Comparison of ENCODE assay signal across 14 cellular contexts in genomic region chr6:164692772-164693171, GRCh38.
DNase-seq lines count a peak whose midpoint lies in the region.
"Had no signal": no experiment of that assay in that cellular context is flagged by ENCODE, and none has a peak within 500 bp of the region (broad histone marks: within the 10 kb centered on the region; RNA-seq: fewer than 3 reads in every experiment).

No MANE protein-coding gene starts in this region.

- H2AK5ac ChIP-seq in neuronal stem cell (ENCODE audit: low read depth, low read length) = no peak overlapping the region

- H3K4me1 Mint-ChIP-seq in CD8-positive, alpha-beta memory T cell = no peaks in the 10 kb centered on the region
- H3K4me1 Mint-ChIP-seq: CD4-positive, CD25-positive, alpha-beta regulatory T cell had no signal

- no peak overlapping the region for H3K27ac Mint-ChIP-seq in CD8-positive, alpha-beta memory T cell
- H3K27ac Mint-ChIP-seq: CD4-positive, CD25-positive, alpha-beta regulatory T cell had no signal

- H2AFZ ChIP-seq in neuronal stem cell (ENCODE audit: low read length) = peak overlapping the region; percentile 55

- no peak overlapping the region for H4K8ac ChIP-seq in neuronal stem cell (ENCODE audit: low read depth, low read length)

- H3K4me1 ChIP-seq in HUES48 (ENCODE audit: control insufficient read depth, insufficient read depth, low read length) (peaks cover 42% of the 10 kb centered on the region), neuronal stem cell (ENCODE audit: control insufficient read depth in 2 of 2, insufficient read depth in 1 of 2, low read depth in 1 of 2, low read length in 2 of 2) (peaks cover 4 to 34% of the 10 kb centered on the region in 2 donors)
- H3K4me1 ChIP-seq in CD8-positive, alpha-beta memory T cell (ENCODE audit: insufficient read depth, low read length) = no peaks in the 10 kb centered on the region

- H3K27ac ChIP-seq in HUES48 (ENCODE audit: low read depth, low read length) (peak overlapping the region; percentile 16), caudate nucleus (ENCODE audit: low read depth, low read length) (peak overlapping the region; percentile 46), neuronal stem cell (replicated peaks; ENCODE audit: low read length) (no peak overlapping the region)
- H3K27ac ChIP-seq in CD8-positive, alpha-beta memory T cell (ENCODE audit: low read depth, low read length) = no peak overlapping the region
- H3K27ac ChIP-seq: BLaER1 treated with 17β-estradiol and CSF1 and Interleukin-3, amounts not matched to agents 10 nM and 100 nM had no signal

- no peak overlapping the region for H3K23ac ChIP-seq in neuronal stem cell (ENCODE audit: low read depth, low read length, poor library complexity)

- H2BK120ac ChIP-seq in neuronal stem cell (ENCODE audit: low read depth, low read length) = no peak overlapping the region

- H3K27me3 ChIP-seq in HUES48 (ENCODE audit: control insufficient read depth, insufficient read depth, low read length) (no peaks in the 10 kb centered on the region), neuronal stem cell (ENCODE audit: control insufficient read depth in 3 of 3, insufficient read depth in 3 of 3, low read depth in 1 of 3, low read length in 3 of 3) (no peaks in the 10 kb centered on the region)
- H3K27me3 ChIP-seq in CD8-positive, alpha-beta memory T cell (ENCODE audit: insufficient read depth, low read length, poor library complexity, severe bottlenecking) = no peaks in the 10 kb centered on the region
- H3K27me3 ChIP-seq: BLaER1 treated with 17β-estradiol and CSF1 and Interleukin-3, amounts not matched to agents 10 nM and 100 nM had no signal

- H3K4me2 ChIP-seq in neuronal stem cell (ENCODE audit: insufficient read depth, low read length, poor library complexity, severe bottlenecking) = no peak overlapping the region

- H3K4me3 Mint-ChIP-seq in CD8-positive, alpha-beta memory T cell = no peak overlapping the region
- H3K4me3 Mint-ChIP-seq: CD4-positive, CD25-positive, alpha-beta regulatory T cell had no signal

- H3K27me3 Mint-ChIP-seq in CD8-positive, alpha-beta memory T cell = no peaks in the 10 kb centered on the region
- H3K27me3 Mint-ChIP-seq: CD4-positive, CD25-positive, alpha-beta regulatory T cell had no signal

- POLR2A ChIA-PET in CD8-positive, alpha-beta memory T cell (lab: Charles Lee) = no interaction called here

- peaks cover 0 to 20% (median 2%) of the 10 kb centered on the region in 5 donors for H3K9me3 Mint-ChIP-seq in CD8-positive, alpha-beta memory T cell

- H3K14ac ChIP-seq in neuronal stem cell (ENCODE audit: low read length) = no peak overlapping the region

- H3K4me3 ChIP-seq in HUES48 (ENCODE audit: low read depth, low read length) (no peak overlapping the region), neuronal stem cell (ENCODE audit: low read length in 2 of 2) (no peak overlapping the region)
- no peak overlapping the region for H3K4me3 ChIP-seq in CD8-positive, alpha-beta memory T cell (ENCODE audit: low read length)
- H3K4me3 ChIP-seq: BLaER1 treated with 17β-estradiol and CSF1 and Interleukin-3, amounts not matched to agents 10 nM and 100 nM had no signal

- no peaks in the 10 kb centered on the region for H3K79me1 ChIP-seq in neuronal stem cell (ENCODE audit: low read depth, low read length)

- CTCF ChIA-PET in CD8-positive, alpha-beta memory T cell (lab: Charles Lee) = no interaction called here

- no peaks in the 10 kb centered on the region for H3K36me3 Mint-ChIP-seq in CD8-positive, alpha-beta memory T cell
- H3K36me3 Mint-ChIP-seq: CD4-positive, CD25-positive, alpha-beta regulatory T cell had no signal

- no peak overlapping the region for H3K4ac ChIP-seq in neuronal stem cell (ENCODE audit: low read length)

- H3K9ac ChIP-seq in HUES48 (ENCODE audit: low read depth, low read length) (no peak overlapping the region), neuronal stem cell (ENCODE audit: low read depth, low read length, poor library complexity) (no peak overlapping the region)
- H3K9ac ChIP-seq: BLaER1 treated with 17β-estradiol and CSF1 and Interleukin-3, amounts not matched to agents 10 nM and 100 nM had no signal

- no peaks in the 10 kb centered on the region for H3K36me3 ChIP-seq in HUES48 (ENCODE audit: control insufficient read depth, insufficient read depth, low read length)
- no peaks in the 10 kb centered on the region for H3K36me3 ChIP-seq in neuronal stem cell (replicated peaks in 1 of 2; ENCODE audit: control insufficient read depth in 2 of 2, insufficient read depth in 2 of 2, low read length in 2 of 2)
- no peaks in the 10 kb centered on the region for H3K36me3 ChIP-seq in CD8-positive, alpha-beta memory T cell (ENCODE audit: insufficient read depth, low read length)
- H3K36me3 ChIP-seq: BLaER1 treated with 17β-estradiol and CSF1 and Interleukin-3, amounts not matched to agents 10 nM and 100 nM had no signal

- no peak overlapping the region for H2BK5ac ChIP-seq in neuronal stem cell (ENCODE audit: low read length)

- H2BK15ac ChIP-seq in neuronal stem cell (ENCODE audit: low read length) = no peak overlapping the region

- no peak overlapping the region for H3K18ac ChIP-seq in neuronal stem cell (ENCODE audit: low read length)

- no peaks in the 10 kb centered on the region for H3K9me3 ChIP-seq in HUES48 (ENCODE audit: control insufficient read depth, insufficient read depth, low read length)
- peaks cover 3 to 4% of the 10 kb centered on the region in 2 donors for H3K9me3 ChIP-seq in neuronal stem cell (replicated peaks in 1 of 2; ENCODE audit: control insufficient read depth in 2 of 2, insufficient read depth in 1 of 2, low read depth in 1 of 2, low read length in 2 of 2)
- no peaks in the 10 kb centered on the region for H3K9me3 ChIP-seq in CD8-positive, alpha-beta memory T cell (ENCODE audit: low read length)
- H3K9me3 ChIP-seq: BLaER1 treated with 17β-estradiol and CSF1 and Interleukin-3, amounts not matched to agents 10 nM and 100 nM had no signal

- no peak overlapping the region for H4K91ac ChIP-seq in neuronal stem cell (ENCODE audit: low read depth, low read length, poor library complexity)

- no peak for DNase-seq in caudate nucleus (lab: John Stamatoyannopoulos, UW)
- DNase-seq in medulla oblongata (ENCODE audit: extremely low spot score) = peak; percentile 5
- no peak for DNase-seq in neuronal stem cell (ENCODE audit: low spot score)
- no peak for DNase-seq in stimulated activated CD4-positive, alpha-beta T cell treated with anti-CD3 and anti-CD28 coated beads, Interleukin-1b, Interleukin-23, amount 100 ng/mL, for 48 hours
- DNase-seq in CD8-positive, alpha-beta memory T cell = no peak
- no peak for DNase-seq in NCI-H510A treated with DMSO at 0.1 percent for 48 hours (lab: John Stamatoyannopoulos, UW)
- DNase-seq in HT-29 (ENCODE audit: low spot score) = no peak
- DNase-seq: ACHN; Calu3; CD4-positive, CD25-positive, alpha-beta regulatory T cell; DMS 273 treated with DMSO at 0.1 percent for 48 hours; DMS79 had no signal

- WGBS in neuronal stem cell (ENCODE audit: extremely low coverage in 2 of 2, insufficient read length in 2 of 2, insufficient replicate concordance in 1 of 2), 2 donors = no CpG with 5 or more reads among the region's 2 CpGs

- no peak overlapping the region for H2BK12ac ChIP-seq in neuronal stem cell (ENCODE audit: low read length)

Comparison
In these comparisons a context has a peak if more than half of its experiments do, and no peak if none do; other contexts are left out.
1. H3K27ac ChIP-seq: peak in HUES48 (single experiment) and caudate nucleus (single experiment); none in neuronal stem cell (single experiment) and CD8-positive, alpha-beta memory T cell (single experiment).